27 cellular contexts compared by ENCODE assay signal in genomic region chr13:76027131-76027530, GRCh38.
"Had no signal": no experiment of that assay in that cellular context is flagged by ENCODE, and none has a peak within 500 bp of the region (broad histone marks: within the 10 kb centered on the region; RNA-seq: fewer than 3 reads in every experiment).

No MANE protein-coding gene starts in this region.

- H3K36me3 ChIP-seq: breast epithelium, pancreas, sigmoid colon, stomach, tibial artery had no signal

- H3K4me3 ChIP-seq: breast epithelium, pancreas, psoas muscle, sigmoid colon, stomach, tibial artery had no signal

- ATAC-seq: activated CD8-positive, alpha-beta memory T cell treated with anti-CD3 and anti-CD28 coated beads, Interleukin-2, amount 10 ng/mL, durations not matched to agents 7 days and 5 days; activated CD8-positive, alpha-beta T cell treated with anti-CD3 and anti-CD28 coated beads for 36 hours; activated naive CD8-positive, alpha-beta T cell treated with anti-CD3 and anti-CD28 coated beads, Interleukin-2, amount 50 U/mL, for 24 hours; naive thymus-derived CD4-positive, alpha-beta T cell; pancreas; psoas muscle; stimulated activated naive B cell treated with anti-CD40 and anti-IgM and Interleukin-4, amounts not matched to agents 10 μg/mL and 1 μg/mL and 100 μg/mL, for 72 hours; T-helper 17 cell had no signal

- H3K27me3 ChIP-seq: breast epithelium, pancreas, sigmoid colon, stomach, tibial artery had no signal

- H3K4me1 ChIP-seq: breast epithelium, pancreas, psoas muscle, sigmoid colon, stomach, tibial artery had no signal

- H3K9me3 ChIP-seq: breast epithelium, pancreas, psoas muscle, sigmoid colon, tibial artery had no signal

- H3K4me1 Mint-ChIP-seq: activated CD4-positive, alpha-beta T cell treated with anti-CD3 and anti-CD28 coated beads, Interleukin-2, amount 10 ng/mL, durations not matched to agents 7 days and 5 days; activated CD8-positive, alpha-beta memory T cell treated with anti-CD3 and anti-CD28 coated beads, Interleukin-2, amount 10 ng/mL, durations not matched to agents 7 days and 5 days; activated naive CD4-positive, alpha-beta T cell treated with anti-CD3 and anti-CD28 coated beads, Interleukin-2, amount 50 U/mL, for 24 hours; activated naive CD8-positive, alpha-beta T cell treated with anti-CD3 and anti-CD28 coated beads, Interleukin-2, amount 50 U/mL, for 24 hours; immature natural killer cell; naive thymus-derived CD4-positive, alpha-beta T cell; stimulated activated naive B cell treated with anti-CD40 and anti-IgM and Interleukin-4, amounts not matched to agents 10 μg/mL and 1 μg/mL and 100 μg/mL, for 72 hours; T-helper 17 cell had no signal

- DNase-seq: activated CD4-positive, alpha-beta T cell treated with anti-CD3 and anti-CD28 coated beads for 1 hour; activated CD4-positive, alpha-beta T cell treated with anti-CD3 and anti-CD28 coated beads, Interleukin-2, amount 10 ng/mL, durations not matched to agents 7 days and 5 days; activated CD8-positive, alpha-beta memory T cell treated with anti-CD3 and anti-CD28 coated beads, Interleukin-2, amount 10 ng/mL, durations not matched to agents 7 days and 5 days; activated CD8-positive, alpha-beta T cell treated with anti-CD3 and anti-CD28 coated beads for 36 hours; activated naive CD8-positive, alpha-beta T cell treated with anti-CD3 and anti-CD28 coated beads, Interleukin-2, amount 50 U/mL, for 24 hours; activated T-cell treated with anti-CD3 and anti-CD28 coated beads, Interleukin-2, amount 50 U/mL, for 48 hours; amygdala; effector memory CD4-positive, alpha-beta T cell; glutamatergic neuron; immature natural killer cell; midbrain; naive thymus-derived CD4-positive, alpha-beta T cell; nucleus accumbens; pancreas; psoas muscle; sigmoid colon; small intestine; stimulated activated CD4-positive, alpha-beta T cell treated with anti-CD3 and anti-CD28 coated beads, Interleukin-15, amount 100 ng/mL, for 24 hours; stimulated activated CD4-positive, alpha-beta T cell treated with anti-CD3 and anti-CD28 coated beads, Interleukin-2, amount 100 ng/mL, for 24 hours; stimulated activated naive B cell treated with anti-CD40 and anti-IgM and Interleukin-4, amounts not matched to agents 10 μg/mL and 1 μg/mL and 100 μg/mL, for 72 hours; stomach; T-helper 17 cell; T1000; tibial artery had no signal

- H3K27ac ChIP-seq: breast epithelium, pancreas, psoas muscle, sigmoid colon, stomach, tibial artery had no signal

- H3K36me3 Mint-ChIP-seq: activated CD8-positive, alpha-beta memory T cell treated with anti-CD3 and anti-CD28 coated beads, Interleukin-2, amount 10 ng/mL, durations not matched to agents 7 days and 5 days; activated naive CD4-positive, alpha-beta T cell treated with anti-CD3 and anti-CD28 coated beads, Interleukin-2, amount 50 U/mL, for 24 hours; immature natural killer cell; stimulated activated naive B cell treated with anti-CD40 and anti-IgM and Interleukin-4, amounts not matched to agents 10 μg/mL and 1 μg/mL and 100 μg/mL, for 72 hours had no signal

- H3K27me3 Mint-ChIP-seq: stimulated activated naive B cell treated with anti-CD40 and anti-IgM and Interleukin-4, amounts not matched to agents 10 μg/mL and 1 μg/mL and 100 μg/mL, for 72 hours had no signal

- H3K27ac Mint-ChIP-seq: activated CD4-positive, alpha-beta T cell treated with anti-CD3 and anti-CD28 coated beads, Interleukin-2, amount 10 ng/mL, durations not matched to agents 7 days and 5 days; activated CD8-positive, alpha-beta memory T cell treated with anti-CD3 and anti-CD28 coated beads, Interleukin-2, amount 10 ng/mL, durations not matched to agents 7 days and 5 days; activated CD8-positive, alpha-beta T cell treated with anti-CD3 and anti-CD28 coated beads for 36 hours; activated naive CD4-positive, alpha-beta T cell treated with anti-CD3 and anti-CD28 coated beads, Interleukin-2, amount 50 U/mL, for 24 hours; activated naive CD8-positive, alpha-beta T cell treated with anti-CD3 and anti-CD28 coated beads, Interleukin-2, amount 50 U/mL, for 24 hours; activated T-helper 2 cell treated with anti-CD3 and anti-CD28 coated beads, Interferon-gamma antibody, Interleukin-2, Interleukin-4, amounts not matched to agents 10 μg/mL and 5 μg/mL and 100 μg/mL, durations not matched to agents 14 hours and 24 hours and 36 hours; immature natural killer cell; naive thymus-derived CD4-positive, alpha-beta T cell; stimulated activated naive B cell treated with anti-CD40 and anti-IgM and Interleukin-4, amounts not matched to agents 10 μg/mL and 1 μg/mL and 100 μg/mL, for 72 hours; T-helper 17 cell had no signal

- H3K4me3 Mint-ChIP-seq: activated CD4-positive, alpha-beta T cell treated with anti-CD3 and anti-CD28 coated beads, Interleukin-2, amount 10 ng/mL, durations not matched to agents 7 days and 5 days; activated CD8-positive, alpha-beta memory T cell treated with anti-CD3 and anti-CD28 coated beads, Interleukin-2, amount 10 ng/mL, durations not matched to agents 7 days and 5 days; activated CD8-positive, alpha-beta T cell treated with anti-CD3 and anti-CD28 coated beads for 36 hours; activated naive CD4-positive, alpha-beta T cell treated with anti-CD3 and anti-CD28 coated beads, Interleukin-2, amount 50 U/mL, for 24 hours; activated naive CD8-positive, alpha-beta T cell treated with anti-CD3 and anti-CD28 coated beads, Interleukin-2, amount 50 U/mL, for 24 hours; immature natural killer cell; naive thymus-derived CD4-positive, alpha-beta T cell; stimulated activated naive B cell treated with anti-CD40 and anti-IgM and Interleukin-4, amounts not matched to agents 10 μg/mL and 1 μg/mL and 100 μg/mL, for 72 hours; T-helper 17 cell had no signal

- H3K9me3 Mint-ChIP-seq: activated CD4-positive, alpha-beta T cell treated with anti-CD3 and anti-CD28 coated beads, Interleukin-2, amount 10 ng/mL, durations not matched to agents 7 days and 5 days; activated T-helper 2 cell treated with anti-CD3 and anti-CD28 coated beads, Interferon-gamma antibody, Interleukin-2, Interleukin-4, amounts not matched to agents 10 μg/mL and 5 μg/mL and 100 μg/mL, durations not matched to agents 14 hours and 24 hours and 36 hours had no signal
